ENCODE assay signal across 8 cellular contexts in the genomic region with DNA sequence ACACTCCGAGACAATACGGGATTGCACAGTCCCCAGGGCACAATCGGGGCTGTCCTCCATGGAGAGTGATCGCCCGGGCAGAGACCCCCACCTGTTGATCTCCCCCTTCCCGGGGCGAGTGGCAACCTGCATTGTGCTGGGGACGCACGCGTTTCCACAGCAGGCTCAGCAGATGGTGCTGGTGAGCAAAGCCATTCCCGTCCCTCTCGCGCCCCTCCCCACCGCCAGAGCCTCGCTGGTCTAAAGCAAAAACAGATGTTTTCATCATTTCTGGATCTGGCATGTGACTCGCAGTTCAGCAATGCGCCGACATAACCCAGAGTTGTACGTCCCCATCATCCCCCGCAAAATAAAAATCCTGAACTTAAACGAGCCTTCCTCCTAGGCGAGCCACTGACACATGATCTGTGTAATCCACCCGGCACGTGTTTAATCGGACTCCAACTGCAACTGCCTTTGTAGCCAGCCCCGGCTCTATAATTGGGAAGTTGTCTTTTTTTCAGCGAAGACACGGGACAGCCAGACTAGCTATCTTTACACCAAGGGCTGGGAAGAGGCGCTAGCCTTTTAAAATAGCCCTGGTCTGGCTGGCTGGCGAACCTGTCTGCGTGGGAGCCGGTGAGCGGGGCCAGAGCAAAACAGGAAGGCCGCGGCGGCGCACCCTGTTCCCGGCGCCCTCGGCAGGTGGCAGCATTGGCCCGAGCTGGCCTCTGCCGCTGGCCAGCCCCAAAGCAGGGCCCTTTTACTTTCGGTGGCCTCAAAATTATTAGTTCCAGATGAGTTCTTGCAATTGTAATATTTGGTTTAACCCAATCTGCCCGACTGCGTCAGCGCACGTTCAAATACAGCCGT.
DNase-seq lines count a peak whose midpoint lies in the region; ATAC-seq and TF ChIP-seq lines count a peak whose summit lies in the region.

No MANE protein-coding gene starts in this region.

- TF ChIP-seq CTCF in MM.1S (IDR thresholded peaks at IDR 0.05; ENCODE audit: low read length) (peak; percentile 78), glutamatergic neuron (IDR thresholded peaks at IDR 0.05; ENCODE audit: partially characterized antibody, unreplicated experiment) (peak; percentile 84), osteoblast (IDR thresholded peaks at IDR 0.05; ENCODE audit: extremely low read depth, low read depth, low read length) (peak; percentile 74), thoracic aorta (IDR thresholded peaks at IDR 0.05) (peak; percentile 75)

- H3K4me2 ChIP-seq in MM.1S (ENCODE audit: low read depth, low read length) (peak overlapping the region; percentile 91), osteoblast (ENCODE audit: insufficient read depth, low read length) (peak overlapping the region; percentile 92)

- H3K27ac Mint-ChIP-seq in activated naive CD8-positive, alpha-beta T cell treated with anti-CD3 and anti-CD28 coated beads for 36 hours: peak overlapping the region; percentile 67
- H3K27ac Mint-ChIP-seq in glutamatergic neuron (ENCODE audit: unreplicated experiment): peak overlapping the region; percentile 71

- peak; percentile 86 for DNase-seq in GF-D8 (lab: John Stamatoyannopoulos, UW)
- peak; percentile 96 for DNase-seq in HCEC 1CT
- DNase-seq in MM.1S: peak; percentile 86
- DNase-seq in SKM-1 (lab: John Stamatoyannopoulos, UW; ENCODE audit: unreplicated experiment): peak; percentile 61
- DNase-seq in activated naive CD8-positive, alpha-beta T cell treated with anti-CD3 and anti-CD28 coated beads for 36 hours: peak; percentile 79
- DNase-seq in glutamatergic neuron: peak; percentile 90
- DNase-seq in osteoblast (ENCODE audit: insufficient read length, low spot score, missing footprints): peak; percentile 96
- DNase-seq in thoracic aorta (ENCODE audit: low spot score): peak; percentile 72

- peak overlapping the region; percentile 40; the same call in 1 of the 2 replicates for H3K27ac ChIP-seq in MM.1S (ENCODE audit: low read length)
- H3K27ac ChIP-seq in osteoblast (ENCODE audit: low read depth, low read length): peak overlapping the region; percentile 99
- peak overlapping the region; percentile 92 to 97 for H3K27ac ChIP-seq in thoracic aorta

- H3K9me2 ChIP-seq in MM.1S (replicated peaks; ENCODE audit: insufficient read depth, low read length): no peaks in the 10 kb centered on the region

- H3K27me3 ChIP-seq in MM.1S (replicated peaks; ENCODE audit: insufficient read depth, low read length) (no peaks in the 10 kb centered on the region), osteoblast (ENCODE audit: insufficient read depth, low read length) (no peaks in the 10 kb centered on the region), thoracic aorta (replicated peaks; ENCODE audit: insufficient read depth) (no peaks in the 10 kb centered on the region)

- H4K20me1 ChIP-seq in MM.1S (ENCODE audit: insufficient read depth, low read length): no peaks in the 10 kb centered on the region
- no peaks in the 10 kb centered on the region for H4K20me1 ChIP-seq in osteoblast (ENCODE audit: insufficient read depth, low read length)

- H3K4me1 ChIP-seq in MM.1S (ENCODE audit: low read length) (peaks cover 12% of the 10 kb centered on the region; the same call in 1 of the 2 replicates), osteoblast (ENCODE audit: insufficient read depth, low read length) (peaks cover 19% of the 10 kb centered on the region), thoracic aorta (ENCODE audit: control insufficient read depth in 1 of 2, low read depth in 2 of 2) (peaks cover 0 to 30% of the 10 kb centered on the region in 2 donors)

- H3K9ac ChIP-seq in MM.1S (ENCODE audit: low read length): peak overlapping the region; percentile 61

- no peaks in the 10 kb centered on the region for H3K79me2 ChIP-seq in MM.1S (ENCODE audit: low read length)
- peaks cover 5% of the 10 kb centered on the region for H3K79me2 ChIP-seq in osteoblast (ENCODE audit: insufficient read depth, low read length)

- H3K36me3 ChIP-seq in MM.1S (replicated peaks; ENCODE audit: insufficient read depth, low read length): no peaks in the 10 kb centered on the region
- no peaks in the 10 kb centered on the region for H3K36me3 ChIP-seq in osteoblast (ENCODE audit: insufficient read depth, low read length)
- no peaks in the 10 kb centered on the region for H3K36me3 ChIP-seq in thoracic aorta

- H2AFZ ChIP-seq in MM.1S (ENCODE audit: low read length) (peak overlapping the region; percentile 83), osteoblast (ENCODE audit: low read length) (peak overlapping the region; percentile 91)

- H3K4me3 ChIP-seq in MM.1S (ENCODE audit: low read length) (peak overlapping the region; percentile 62), osteoblast (ENCODE audit: insufficient read depth, low read length) (peak overlapping the region; percentile 73), thoracic aorta (peak overlapping the region; percentile 78)

- no peaks in the 10 kb centered on the region for H3F3A ChIP-seq in MM.1S (ENCODE audit: insufficient read depth, low read length)

- H3K36me3 Mint-ChIP-seq in activated naive CD8-positive, alpha-beta T cell treated with anti-CD3 and anti-CD28 coated beads for 36 hours: no peaks in the 10 kb centered on the region
- no peaks in the 10 kb centered on the region for H3K36me3 Mint-ChIP-seq in glutamatergic neuron (ENCODE audit: unreplicated experiment)

- H3K4me3 Mint-ChIP-seq in activated naive CD8-positive, alpha-beta T cell treated with anti-CD3 and anti-CD28 coated beads for 36 hours: peak overlapping the region; percentile 71
- H3K4me3 Mint-ChIP-seq in glutamatergic neuron (ENCODE audit: unreplicated experiment): peak overlapping the region; percentile 87

- H3K9me3 Mint-ChIP-seq in activated naive CD8-positive, alpha-beta T cell treated with anti-CD3 and anti-CD28 coated beads for 36 hours: no peaks in the 10 kb centered on the region
- peaks cover 3% of the 10 kb centered on the region for H3K9me3 Mint-ChIP-seq in glutamatergic neuron (ENCODE audit: unreplicated experiment)

- ATAC-seq in thoracic aorta (ENCODE audit: insufficient number of reproducible peaks, low FRiP score, low read depth): peak; percentile 82

- H3K4me1 Mint-ChIP-seq in activated naive CD8-positive, alpha-beta T cell treated with anti-CD3 and anti-CD28 coated beads for 36 hours: peaks cover 17% of the 10 kb centered on the region
- H3K4me1 Mint-ChIP-seq in glutamatergic neuron (ENCODE audit: low read depth, unreplicated experiment): peaks cover 22% of the 10 kb centered on the region

- peaks cover 6% of the 10 kb centered on the region for H3K27me3 Mint-ChIP-seq in activated naive CD8-positive, alpha-beta T cell treated with anti-CD3 and anti-CD28 coated beads for 36 hours
- H3K27me3 Mint-ChIP-seq in glutamatergic neuron (ENCODE audit: unreplicated experiment): no peaks in the 10 kb centered on the region

- no peaks in the 10 kb centered on the region for H3K9me3 ChIP-seq in MM.1S (replicated peaks; ENCODE audit: insufficient read depth, low read length)
- no peaks in the 10 kb centered on the region for H3K9me3 ChIP-seq in osteoblast (ENCODE audit: low read depth, low read length)
- H3K9me3 ChIP-seq in thoracic aorta: no peaks in the 10 kb centered on the region

Comparison
In these comparisons a context has a peak if more than half of its experiments do, and no peak if none do; other contexts are left out.
1. Peak in every context shown above with its lines: DNase-seq, ATAC-seq, H3K4me3 ChIP-seq and H3K27ac ChIP-seq.
2. H3K27ac ChIP-seq: peak in every context shown above with its lines; median percentile 99 in osteoblast; 94 in thoracic aorta; 40 in MM.1S.